Comparison of ENCODE assay signal across 11 cellular contexts in the genomic region with DNA sequence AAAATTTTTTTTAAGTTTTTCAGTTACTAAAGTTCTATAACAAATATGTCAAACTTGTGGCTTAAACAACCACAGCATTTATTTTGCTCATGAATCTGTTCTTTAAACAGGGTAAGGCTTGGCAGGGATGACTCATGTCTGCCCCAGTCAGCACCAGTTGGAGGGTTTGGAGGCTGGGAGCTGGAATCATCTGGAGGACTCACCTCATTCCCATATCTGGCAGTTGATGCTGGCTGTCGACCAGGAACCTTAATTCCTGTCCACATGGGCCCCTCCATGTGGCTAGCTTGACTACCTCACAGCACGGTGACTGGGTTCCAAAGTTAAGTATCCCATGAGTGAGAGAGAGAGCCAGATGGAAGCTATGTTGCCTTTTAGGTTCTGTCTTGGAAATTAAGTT. TPM values are rescaled to one million over a fixed set of nuclear protein-coding genes. Genes with fewer than 3 reads are reported as not detected.
A peak's percentile ranks its signal among the peaks of the same experiment; 100 is the strongest.
DNase-seq lines count a peak whose midpoint lies in the region; ATAC-seq and TF ChIP-seq lines count a peak whose summit lies in the region.
"Had no signal": no experiment of that assay in that cellular context is flagged by ENCODE, and none has a peak within 500 bp of the region (broad histone marks: within the 10 kb centered on the region; RNA-seq: fewer than 3 reads in every experiment).

No MANE protein-coding gene starts in this region.

- H3K4me1 ChIP-seq in PC-9 (replicated peaks; ENCODE audit: insufficient read depth), result peaks cover 63% of the 10 kb centered on the region

- H3F3A ChIP-seq in PC-9 (ENCODE audit: insufficient read depth, low read depth), result peaks cover 49% of the 10 kb centered on the region

- H3K36me3 ChIP-seq in PC-9 (ENCODE audit: low read depth), result no peaks in the 10 kb centered on the region

- POLR2A ChIA-PET in PC-9 (lab: Charles Lee; ENCODE audit: unreplicated experiment), result interaction anchor here (0.6 kb wide), 1 partner anchor 1229 kb away, joined by 5 read pairs; no protein-coding TSS in a partner anchor

- BruUV-seq in PC-9 (replicated peaks; lab: Mats Ljungman, UMichigan), result no TSS peak

- H2AFZ ChIP-seq in PC-9, result no peak overlapping the region

- ATAC-seq in sciatic nerve (peak; percentile 54), GM19023 (IDR thresholded peaks at IDR 0.05; ENCODE audit: unreplicated experiment) (no peak)
- ATAC-seq: activated CD8-positive, alpha-beta T cell treated with anti-CD3 and anti-CD28 coated beads for 36 hours had no signal

- no peaks in the 10 kb centered on the region for H3K27me3 ChIP-seq in PC-9 (ENCODE audit: insufficient read depth, low read depth)

- H3K9me2 ChIP-seq in PC-9 (ENCODE audit: insufficient read depth), result no peaks in the 10 kb centered on the region

- H4K20me1 ChIP-seq in PC-9 (ENCODE audit: insufficient read depth), result no peaks in the 10 kb centered on the region

- H3K27ac ChIP-seq in PC-9, result peak overlapping the region; percentile 45

- H3K4me3 ChIP-seq in PC-9, result no peak overlapping the region

- intact Hi-C loops in PC-9 (cut with micrococcal nuclease; ENCODE audit: unreplicated experiment) (loop anchor here (5.0 kb wide), 1 partner anchor 474 kb away; no protein-coding TSS in a partner anchor), sciatic nerve (cut with DNase I) (no loop called here)

- TF ChIP-seq CTCF in PC-9 (conservative IDR thresholded peaks at IDR 0.05), result no peak

- DNase-seq in EL (peak; percentile 83), PC-9 (peak; percentile 75 to 85), fibroblast of gingiva (ENCODE audit: low read depth) (peak; percentile 33), sciatic nerve (ENCODE audit: low spot score) (no peak), NCI-H1436 (lab: John Stamatoyannopoulos, UW) (no peak), NCI-H1105 (lab: John Stamatoyannopoulos, UW) (no peak)
- DNase-seq in activated CD8-positive, alpha-beta memory T cell treated with anti-CD3 and anti-CD28 coated beads, Interleukin-2, amount 50 U/mL, for 4 hours, result no peak
- DNase-seq: activated CD8-positive, alpha-beta T cell treated with anti-CD3 and anti-CD28 coated beads for 36 hours; activated naive CD8-positive, alpha-beta T cell treated with anti-CD3 and anti-CD28 coated beads, Interleukin-2, amount 10 ng/mL, durations not matched to agents 7 days and 5 days; NCI-H774 had no signal

- H3K79me2 ChIP-seq in PC-9 (ENCODE audit: low read depth), result no peaks in the 10 kb centered on the region

- H3K4me2 ChIP-seq in PC-9, result no peak overlapping the region

- CTCF ChIA-PET in PC-9 (lab: Charles Lee), result interaction anchor here (1.9 kb wide), 1 partner anchor 58 kb away, joined by 7 read pairs; a partner anchor contains a TSS

- no peaks in the 10 kb centered on the region for H3K9me3 ChIP-seq in PC-9 (ENCODE audit: insufficient read depth, low read depth)

RNA-seq across cellular contexts. Expression of a gene that starts 13.8 kb away (rescaled TPM):
- total RNA-seq in PC-9 (2021) (2.2 and 4.3 TPM in 2 replicates), sciatic nerve (10.4 TPM)

RNA-seq across cellular contexts. Expression of a gene that starts 57.7 kb away (rescaled TPM):
- total RNA-seq in PC-9 (2021), result 22.0 and 30.2 TPM in 2 replicates
- total RNA-seq in sciatic nerve, result 12.1 TPM

Comparison
In these comparisons a context has a peak if more than half of its experiments do, and no peak if none do; other contexts are left out.
1. DNase-seq: peak in EL (single experiment), PC-9 (2 of 2) and fibroblast of gingiva (single experiment); none in sciatic nerve (single experiment), NCI-H1436 (single experiment), NCI-H1105 (single experiment) and activated CD8-positive, alpha-beta memory T cell treated with anti-CD3 and anti-CD28 coated beads, Interleukin-2, amount 50 U/mL, for 4 hours (single experiment).